17 cellular contexts compared by ENCODE assay signal in genomic region chr16:47866431-47866830, GRCh38.
"Had no signal": no experiment of that assay in that cellular context is flagged by ENCODE, and none has a peak within 500 bp of the region (broad histone marks: within the 10 kb centered on the region; RNA-seq: fewer than 3 reads in every experiment).

No MANE protein-coding gene starts in this region.

- H3K9me3 ChIP-seq: sigmoid colon, testis had no signal

- H3K27me3 ChIP-seq: ascending aorta, sigmoid colon, testis had no signal

- H3K36me3 ChIP-seq: ascending aorta, gastroesophageal sphincter, heart right ventricle, sigmoid colon, WERI-Rb-1 had no signal

- ATAC-seq: activated T-cell treated with anti-CD3 and anti-CD28 coated beads, Interleukin-2, amount 50 U/mL, for 72 hours; gastroesophageal sphincter; heart right ventricle; naive thymus-derived CD8-positive, alpha-beta T cell; stimulated activated effector memory CD8-positive, alpha-beta T cell treated with anti-CD3 and anti-CD28 coated beads, Interleukin-12 subunit alpha, Interleukin-12 subunit beta, amount 100 ng/mL, for 72 hours; T-helper 17 cell had no signal

- H2AFZ ChIP-seq: parathyroid adenoma had no signal

- H3K4me3 ChIP-seq: ascending aorta, gastroesophageal sphincter, heart right ventricle, sigmoid colon, testis had no signal

- FAIRE-seq: colon had no signal

- H3K27ac ChIP-seq: ascending aorta, gastroesophageal sphincter, heart right ventricle, parathyroid adenoma, sigmoid colon, testis, WERI-Rb-1 had no signal

- H3K9ac ChIP-seq: parathyroid adenoma had no signal

- DNase-seq: activated CD4-positive, alpha-beta T cell treated with anti-CD3 and anti-CD28 coated beads for 1 hour; activated CD4-positive, alpha-beta T cell treated with anti-CD3 and anti-CD28 coated beads, Interleukin-2, amount 50 U/mL, for 4 hours; activated effector memory CD4-positive, alpha-beta T cell treated with anti-CD3 and anti-CD28 coated beads, Interleukin-2, amount 50 U/mL, for 16 hours; activated T-cell treated with anti-CD3 and anti-CD28 coated beads, Interleukin-2, amount 50 U/mL, for 72 hours; heart right ventricle; mesenchymal stem cell; naive thymus-derived CD8-positive, alpha-beta T cell; sigmoid colon; stimulated activated CD4-positive, alpha-beta T cell treated with anti-CD3 and anti-CD28 coated beads, Interleukin-4, amount 100 ng/mL, for 24 hours; T-helper 17 cell; testis; WERI-Rb-1 had no signal

- H3K79me2 ChIP-seq: parathyroid adenoma had no signal

- H3K4me1 ChIP-seq: gastroesophageal sphincter, parathyroid adenoma, sigmoid colon had no signal
